In the genomic region with DNA sequence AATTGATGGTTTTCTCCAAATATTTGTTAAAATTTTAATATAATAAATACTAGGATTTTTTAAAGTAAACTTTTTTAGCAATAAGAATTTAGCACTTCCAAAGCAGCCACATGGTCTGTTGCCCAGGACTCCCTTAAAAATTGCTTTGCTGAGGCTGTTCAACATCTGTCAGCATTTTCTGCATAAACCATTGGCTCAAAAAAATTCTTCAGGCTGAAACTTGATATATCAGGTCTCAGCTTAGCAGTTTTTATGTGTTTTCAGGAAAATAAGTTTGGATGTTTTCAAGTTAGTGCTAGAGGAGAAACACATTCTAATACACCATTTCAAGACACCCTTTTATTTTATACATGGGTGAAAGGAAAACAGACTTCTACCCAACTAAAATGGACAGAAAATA, we compare ENCODE assay signal across 1 cellular context.
TF ChIP-seq lines count a peak whose summit lies in the region.

No MANE protein-coding gene starts in this region.

TF ChIP-seq in HCT116, 20 proteins besides CTCF, POLR2A, EP300 and RAD21 (continued from another document):
- TF ChIP-seq, protein P1, sequence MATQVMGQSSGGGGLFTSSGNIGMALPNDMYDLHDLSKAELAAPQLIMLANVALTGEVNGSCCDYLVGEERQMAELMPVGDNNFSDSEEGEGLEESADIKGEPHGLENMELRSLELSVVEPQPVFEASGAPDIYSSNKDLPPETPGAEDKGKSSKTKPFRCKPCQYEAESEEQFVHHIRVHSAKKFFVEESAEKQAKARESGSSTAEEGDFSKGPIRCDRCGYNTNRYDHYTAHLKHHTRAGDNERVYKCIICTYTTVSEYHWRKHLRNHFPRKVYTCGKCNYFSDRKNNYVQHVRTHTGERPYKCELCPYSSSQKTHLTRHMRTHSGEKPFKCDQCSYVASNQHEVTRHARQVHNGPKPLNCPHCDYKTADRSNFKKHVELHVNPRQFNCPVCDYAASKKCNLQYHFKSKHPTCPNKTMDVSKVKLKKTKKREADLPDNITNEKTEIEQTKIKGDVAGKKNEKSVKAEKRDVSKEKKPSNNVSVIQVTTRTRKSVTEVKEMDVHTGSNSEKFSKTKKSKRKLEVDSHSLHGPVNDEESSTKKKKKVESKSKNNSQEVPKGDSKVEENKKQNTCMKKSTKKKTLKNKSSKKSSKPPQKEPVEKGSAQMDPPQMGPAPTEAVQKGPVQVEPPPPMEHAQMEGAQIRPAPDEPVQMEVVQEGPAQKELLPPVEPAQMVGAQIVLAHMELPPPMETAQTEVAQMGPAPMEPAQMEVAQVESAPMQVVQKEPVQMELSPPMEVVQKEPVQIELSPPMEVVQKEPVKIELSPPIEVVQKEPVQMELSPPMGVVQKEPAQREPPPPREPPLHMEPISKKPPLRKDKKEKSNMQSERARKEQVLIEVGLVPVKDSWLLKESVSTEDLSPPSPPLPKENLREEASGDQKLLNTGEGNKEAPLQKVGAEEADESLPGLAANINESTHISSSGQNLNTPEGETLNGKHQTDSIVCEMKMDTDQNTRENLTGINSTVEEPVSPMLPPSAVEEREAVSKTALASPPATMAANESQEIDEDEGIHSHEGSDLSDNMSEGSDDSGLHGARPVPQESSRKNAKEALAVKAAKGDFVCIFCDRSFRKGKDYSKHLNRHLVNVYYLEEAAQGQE (IDR thresholded peaks at IDR 0.05; ENCODE audit: low read depth): no peak
- TF ChIP-seq ZFX (IDR thresholded peaks at IDR 0.05): no peak
TF ChIP-seq in HCT116: peak in this region for 0.
